In the genomic region with DNA sequence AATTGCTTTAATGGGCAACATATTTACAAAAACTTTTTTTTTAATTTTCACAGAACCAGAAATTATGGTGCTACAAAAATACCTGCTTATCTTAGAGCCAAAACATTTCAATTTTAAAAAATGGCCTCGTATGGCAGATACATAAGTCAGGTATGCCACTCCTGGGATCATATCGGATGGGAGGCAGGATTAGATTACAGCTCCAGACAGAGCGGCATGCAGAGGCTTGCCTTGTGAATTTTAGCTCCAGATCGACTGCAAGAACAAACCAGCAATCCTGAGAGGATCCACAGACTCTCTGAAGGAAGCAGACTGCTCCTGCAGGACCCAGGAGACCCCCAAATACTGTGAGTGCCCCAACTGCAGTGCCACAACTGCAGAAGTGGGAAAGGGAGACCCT, we compare ENCODE assay signal across 21 cellular contexts.
DNase-seq lines count a peak whose midpoint lies in the region; ATAC-seq and TF ChIP-seq lines count a peak whose summit lies in the region.
"Had no signal": no experiment of that assay in that cellular context is flagged by ENCODE, and none has a peak within 500 bp of the region (broad histone marks: within the 10 kb centered on the region; RNA-seq: fewer than 3 reads in every experiment).

No MANE protein-coding gene starts in this region.

- H3K27me3 ChIP-seq in GM23248 (replicated peaks; ENCODE audit: insufficient read depth) (no peaks in the 10 kb centered on the region), foreskin keratinocyte (no peaks in the 10 kb centered on the region)

- no peak overlapping the region for H3K27ac ChIP-seq in GM23248
- H3K27ac ChIP-seq in VCaP = peak overlapping the region; percentile 76; the same call in 1 of the 2 replicates
- peak overlapping the region; percentile 63 for H3K27ac ChIP-seq in foreskin keratinocyte

- TF ChIP-seq CTCF in VCaP (conservative IDR thresholded peaks at IDR 0.05) (no peak), foreskin keratinocyte (conservative IDR thresholded peaks at IDR 0.05) (no peak), GM20000 (IDR thresholded peaks at IDR 0.05; ENCODE audit: extremely low read depth, missing control alignments) (no peak)

- no peaks in the 10 kb centered on the region for H3K9me2 ChIP-seq in GM23248 (ENCODE audit: insufficient read depth)

- ATAC-seq in foreskin keratinocyte (no peak), GM18909 (IDR thresholded peaks at IDR 0.05; ENCODE audit: poor library complexity, unreplicated experiment) (no peak), HG02852 (IDR thresholded peaks at IDR 0.05; ENCODE audit: unreplicated experiment) (no peak)
- ATAC-seq: activated CD8-positive, alpha-beta memory T cell treated with anti-CD3 and anti-CD28 coated beads, Interleukin-2, amount 10 ng/mL, durations not matched to agents 7 days and 5 days had no signal

- H3K4me1 ChIP-seq in GM23248 (ENCODE audit: insufficient read depth) (no peaks in the 10 kb centered on the region), foreskin keratinocyte (peaks cover 11% of the 10 kb centered on the region)

- DNase-seq in GM23248 = no peak
- DNase-seq in KBM-7 = peak; percentile 17
- peak; percentile 38 to 77 for DNase-seq in foreskin keratinocyte
- DNase-seq in GM20000 (ENCODE audit: low spot score) = no peak
- DNase-seq: activated CD4-positive, alpha-beta T cell treated with anti-CD3 and anti-CD28 coated beads, Interleukin-2, amount 10 ng/mL, durations not matched to agents 24 days and 14 days; activated CD8-positive, alpha-beta memory T cell treated with anti-CD3 and anti-CD28 coated beads, Interleukin-2, amount 10 ng/mL, durations not matched to agents 7 days and 5 days; activated naive CD4-positive, alpha-beta T cell treated with anti-CD3 and anti-CD28 coated beads, Interleukin-2, amount 50 U/mL, for 16 hours; anterior cingulate cortex; CD4-positive, CD25-positive, alpha-beta regulatory T cell; cortex of kidney; head of caudate nucleus; kidney glomerular epithelial cell; NCI-H1105; NCI-H524; stimulated activated CD8-positive, alpha-beta memory T cell treated with anti-CD3 and anti-CD28 coated beads, Interleukin-4, amount 100 ng/mL, for 48 hours; T-helper 2 cell; trophoblast cell had no signal

- 0 out of 2 replicates have a peak overlapping the region, but pooled peaks have one; percentile 29 for H2AFZ ChIP-seq in GM23248

- H3K79me2 ChIP-seq in GM23248 (ENCODE audit: insufficient read depth) = no peaks in the 10 kb centered on the region

- no peak overlapping the region for H3K4me2 ChIP-seq in GM23248 (ENCODE audit: unreplicated experiment)

- in situ Hi-C loops in GM23248 (cut with MboI) (no loop called here), KBM-7 (cut with MboI; ENCODE audit: low pct_unique_long_range_greater_than_20kb, low sequenced_read_pairs) (no loop called here)

- H3K36me3 ChIP-seq in GM23248 (ENCODE audit: low read depth) = no peaks in the 10 kb centered on the region

- no peaks in the 10 kb centered on the region for H3K9me3 ChIP-seq in GM23248 (ENCODE audit: low read depth)

- no peaks in the 10 kb centered on the region for H4K20me1 ChIP-seq in GM23248 (ENCODE audit: insufficient read depth)

- H3K9ac ChIP-seq in GM23248 = no peak overlapping the region

- H3F3A ChIP-seq in GM23248 (ENCODE audit: insufficient read depth) = no peaks in the 10 kb centered on the region

- H3K4me3 ChIP-seq in GM23248 = no peak overlapping the region
- H3K4me3 ChIP-seq: lung had no signal

- WGBS in GM23248 (ENCODE audit: low coverage in 1 of 2, low lambda C conversion rate in 2 of 2, missing lambda C conversion rate in 2 of 2), 2 experiments = 61 to 69% methylated on average over 4 of the region's 4 CpGs

Comparison
In these comparisons a context has a peak if more than half of its experiments do, and no peak if none do; other contexts are left out.
1. DNase-seq: peak in KBM-7 (single experiment) and foreskin keratinocyte (2 of 2); none in GM23248 (single experiment) and GM20000 (single experiment).